Comparison of ENCODE assay signal across 8 cellular contexts in genomic region chr2:169363570-169364150, GRCh38. TPM values are rescaled to one million over a fixed set of nuclear protein-coding genes. Genes with fewer than 3 reads are reported as not detected.
DNase-seq lines count a peak whose midpoint lies in the region; ATAC-seq and TF ChIP-seq lines count a peak whose summit lies in the region.

No MANE protein-coding gene starts in this region.

- no peaks in the 10 kb centered on the region for H3K36me3 Mint-ChIP-seq in WTC11
- peaks cover 17% of the 10 kb centered on the region for H3K36me3 Mint-ChIP-seq in effector memory CD8-positive, alpha-beta T cell (ENCODE audit: insufficient read depth)

- POLR2A ChIA-PET in WTC11 (lab: Charles Lee): no interaction called here

- no peak overlapping the region for H3K27ac Mint-ChIP-seq in WTC11
- H3K27ac Mint-ChIP-seq in effector memory CD8-positive, alpha-beta T cell: peak overlapping the region; percentile 67 to 94

- H3K27me3 ChIP-seq in subcutaneous abdominal adipose tissue (ENCODE audit: control insufficient read depth in 5 of 5, insufficient read depth in 4 of 5, low read length in 5 of 5): peaks cover 21 to 40% (median 34%) of the 10 kb centered on the region in 5 donors

- DNase-seq in NCI-H146 (lab: John Stamatoyannopoulos, UW) (peak; percentile 10), NCI-H146 treated with DMSO at 0.1 percent for 48 hours (lab: John Stamatoyannopoulos, UW; ENCODE audit: unreplicated experiment) (no peak), WTC11 (ENCODE audit: low spot score) (peak; percentile 47), mucosa of gallbladder (ENCODE audit: low spot score) (peak; percentile 17)
- peak in 2 of 3 experiments; percentile 14 to 46 for DNase-seq in effector memory CD8-positive, alpha-beta T cell

- H3K9me3 ChIP-seq in subcutaneous abdominal adipose tissue (ENCODE audit: control insufficient read depth in 5 of 5, low read length in 5 of 5): no peaks in the 10 kb centered on the region

- no peaks in the 10 kb centered on the region for H3K36me3 ChIP-seq in subcutaneous abdominal adipose tissue (ENCODE audit: control insufficient read depth in 5 of 5, insufficient read depth in 5 of 5, low read length in 5 of 5)

- peak overlapping the region; percentile 90 for H3K4me3 Mint-ChIP-seq in WTC11
- H3K4me3 Mint-ChIP-seq in effector memory CD8-positive, alpha-beta T cell: peak overlapping the region; percentile 86 to 97

- no peak overlapping the region for H3K9ac ChIP-seq in subcutaneous abdominal adipose tissue (ENCODE audit: low read length in 5 of 5)

- ATAC-seq in HG03439 (IDR thresholded peaks at IDR 0.05; ENCODE audit: unreplicated experiment) (peak; percentile 49), WTC11 (peak; percentile 3; the same call in 1 of the 2 replicates), HG03565 (IDR thresholded peaks at IDR 0.05; ENCODE audit: unreplicated experiment) (no peak)
- peak; percentile 49 for ATAC-seq in effector memory CD8-positive, alpha-beta T cell (replicated peaks)

- no peaks in the 10 kb centered on the region for H3K9me3 Mint-ChIP-seq in WTC11
- H3K9me3 Mint-ChIP-seq in effector memory CD8-positive, alpha-beta T cell: no peaks in the 10 kb centered on the region

- H3K4me3 ChIP-seq in subcutaneous abdominal adipose tissue (ENCODE audit: low read depth in 1 of 5, low read length in 5 of 5): peak overlapping the region; percentile 56 to 83 (median 62)

- peaks cover 28% of the 10 kb centered on the region for H3K4me1 Mint-ChIP-seq in WTC11
- H3K4me1 Mint-ChIP-seq in effector memory CD8-positive, alpha-beta T cell (ENCODE audit: low read depth in 2 of 2): peaks cover 35% of the 10 kb centered on the region in 2 donors

- no peak overlapping the region for H3K27ac ChIP-seq in subcutaneous abdominal adipose tissue (ENCODE audit: low read depth, low read length)

- CTCF ChIA-PET in WTC11 (lab: Charles Lee): interaction anchor here (0.6 kb wide), 1 partner anchor 414 kb away, joined by 4 read pairs; no protein-coding TSS in a partner anchor

- no peak for TF ChIP-seq CTCF in WTC11 (IDR thresholded peaks at IDR 0.05)

- peaks cover 84% of the 10 kb centered on the region for H3K27me3 Mint-ChIP-seq in WTC11 (ENCODE audit: low read depth)
- H3K27me3 Mint-ChIP-seq in effector memory CD8-positive, alpha-beta T cell: peaks cover 45 to 48% of the 10 kb centered on the region in 2 donors

- H3K4me1 ChIP-seq in subcutaneous abdominal adipose tissue (ENCODE audit: control insufficient read depth in 5 of 5, insufficient read depth in 5 of 5, low read length in 5 of 5): peaks cover 9 to 45% (median 42%) of the 10 kb centered on the region in 5 donors

TF ChIP-seq in WTC11, 78 proteins besides CTCF, POLR2A, EP300 and RAD21 (continues in another document):
- TF ChIP-seq TEAD1 (CRISPR knock-in tag; IDR thresholded peaks at IDR 0.05): no peak
- TF ChIP-seq, protein P1, sequence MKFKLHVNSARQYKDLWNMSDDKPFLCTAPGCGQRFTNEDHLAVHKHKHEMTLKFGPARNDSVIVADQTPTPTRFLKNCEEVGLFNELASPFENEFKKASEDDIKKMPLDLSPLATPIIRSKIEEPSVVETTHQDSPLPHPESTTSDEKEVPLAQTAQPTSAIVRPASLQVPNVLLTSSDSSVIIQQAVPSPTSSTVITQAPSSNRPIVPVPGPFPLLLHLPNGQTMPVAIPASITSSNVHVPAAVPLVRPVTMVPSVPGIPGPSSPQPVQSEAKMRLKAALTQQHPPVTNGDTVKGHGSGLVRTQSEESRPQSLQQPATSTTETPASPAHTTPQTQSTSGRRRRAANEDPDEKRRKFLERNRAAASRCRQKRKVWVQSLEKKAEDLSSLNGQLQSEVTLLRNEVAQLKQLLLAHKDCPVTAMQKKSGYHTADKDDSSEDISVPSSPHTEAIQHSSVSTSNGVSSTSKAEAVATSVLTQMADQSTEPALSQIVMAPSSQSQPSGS (CRISPR knock-in tag; IDR thresholded peaks at IDR 0.05; ENCODE audit: borderline replicate concordance, low read depth): no peak
- TF ChIP-seq, protein P2, sequence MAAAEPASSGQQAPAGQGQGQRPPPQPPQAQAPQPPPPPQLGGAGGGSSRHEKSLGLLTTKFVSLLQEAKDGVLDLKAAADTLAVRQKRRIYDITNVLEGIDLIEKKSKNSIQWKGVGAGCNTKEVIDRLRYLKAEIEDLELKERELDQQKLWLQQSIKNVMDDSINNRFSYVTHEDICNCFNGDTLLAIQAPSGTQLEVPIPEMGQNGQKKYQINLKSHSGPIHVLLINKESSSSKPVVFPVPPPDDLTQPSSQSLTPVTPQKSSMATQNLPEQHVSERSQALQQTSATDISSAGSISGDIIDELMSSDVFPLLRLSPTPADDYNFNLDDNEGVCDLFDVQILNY (CRISPR knock-in tag; IDR thresholded peaks at IDR 0.05): peak; percentile 41; the same call in 1 of the 2 replicates
- TF ChIP-seq, protein P3, sequence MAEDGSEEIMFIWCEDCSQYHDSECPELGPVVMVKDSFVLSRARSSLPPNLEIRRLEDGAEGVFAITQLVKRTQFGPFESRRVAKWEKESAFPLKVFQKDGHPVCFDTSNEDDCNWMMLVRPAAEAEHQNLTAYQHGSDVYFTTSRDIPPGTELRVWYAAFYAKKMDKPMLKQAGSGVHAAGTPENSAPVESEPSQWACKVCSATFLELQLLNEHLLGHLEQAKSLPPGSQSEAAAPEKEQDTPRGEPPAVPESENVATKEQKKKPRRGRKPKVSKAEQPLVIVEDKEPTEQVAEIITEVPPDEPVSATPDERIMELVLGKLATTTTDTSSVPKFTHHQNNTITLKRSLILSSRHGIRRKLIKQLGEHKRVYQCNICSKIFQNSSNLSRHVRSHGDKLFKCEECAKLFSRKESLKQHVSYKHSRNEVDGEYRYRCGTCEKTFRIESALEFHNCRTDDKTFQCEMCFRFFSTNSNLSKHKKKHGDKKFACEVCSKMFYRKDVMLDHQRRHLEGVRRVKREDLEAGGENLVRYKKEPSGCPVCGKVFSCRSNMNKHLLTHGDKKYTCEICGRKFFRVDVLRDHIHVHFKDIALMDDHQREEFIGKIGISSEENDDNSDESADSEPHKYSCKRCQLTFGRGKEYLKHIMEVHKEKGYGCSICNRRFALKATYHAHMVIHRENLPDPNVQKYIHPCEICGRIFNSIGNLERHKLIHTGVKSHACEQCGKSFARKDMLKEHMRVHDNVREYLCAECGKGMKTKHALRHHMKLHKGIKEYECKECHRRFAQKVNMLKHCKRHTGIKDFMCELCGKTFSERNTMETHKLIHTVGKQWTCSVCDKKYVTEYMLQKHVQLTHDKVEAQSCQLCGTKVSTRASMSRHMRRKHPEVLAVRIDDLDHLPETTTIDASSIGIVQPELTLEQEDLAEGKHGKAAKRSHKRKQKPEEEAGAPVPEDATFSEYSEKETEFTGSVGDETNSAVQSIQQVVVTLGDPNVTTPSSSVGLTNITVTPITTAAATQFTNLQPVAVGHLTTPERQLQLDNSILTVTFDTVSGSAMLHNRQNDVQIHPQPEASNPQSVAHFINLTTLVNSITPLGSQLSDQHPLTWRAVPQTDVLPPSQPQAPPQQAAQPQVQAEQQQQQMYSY (CRISPR knock-in tag; IDR thresholded peaks at IDR 0.05): peak; percentile 27; the same call in 1 of the 2 replicates
- TF ChIP-seq, protein P4, sequence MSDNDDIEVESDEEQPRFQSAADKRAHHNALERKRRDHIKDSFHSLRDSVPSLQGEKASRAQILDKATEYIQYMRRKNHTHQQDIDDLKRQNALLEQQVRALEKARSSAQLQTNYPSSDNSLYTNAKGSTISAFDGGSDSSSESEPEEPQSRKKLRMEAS (CRISPR knock-in tag; IDR thresholded peaks at IDR 0.05): peak; percentile 80
- TF ChIP-seq GRHL2 (CRISPR knock-in tag; IDR thresholded peaks at IDR 0.05; ENCODE audit: insufficient replicate concordance, severe bottlenecking): no peak
- TF ChIP-seq PRRX2 (CRISPR knock-in tag; IDR thresholded peaks at IDR 0.05): no peak
- TF ChIP-seq, protein P5, sequence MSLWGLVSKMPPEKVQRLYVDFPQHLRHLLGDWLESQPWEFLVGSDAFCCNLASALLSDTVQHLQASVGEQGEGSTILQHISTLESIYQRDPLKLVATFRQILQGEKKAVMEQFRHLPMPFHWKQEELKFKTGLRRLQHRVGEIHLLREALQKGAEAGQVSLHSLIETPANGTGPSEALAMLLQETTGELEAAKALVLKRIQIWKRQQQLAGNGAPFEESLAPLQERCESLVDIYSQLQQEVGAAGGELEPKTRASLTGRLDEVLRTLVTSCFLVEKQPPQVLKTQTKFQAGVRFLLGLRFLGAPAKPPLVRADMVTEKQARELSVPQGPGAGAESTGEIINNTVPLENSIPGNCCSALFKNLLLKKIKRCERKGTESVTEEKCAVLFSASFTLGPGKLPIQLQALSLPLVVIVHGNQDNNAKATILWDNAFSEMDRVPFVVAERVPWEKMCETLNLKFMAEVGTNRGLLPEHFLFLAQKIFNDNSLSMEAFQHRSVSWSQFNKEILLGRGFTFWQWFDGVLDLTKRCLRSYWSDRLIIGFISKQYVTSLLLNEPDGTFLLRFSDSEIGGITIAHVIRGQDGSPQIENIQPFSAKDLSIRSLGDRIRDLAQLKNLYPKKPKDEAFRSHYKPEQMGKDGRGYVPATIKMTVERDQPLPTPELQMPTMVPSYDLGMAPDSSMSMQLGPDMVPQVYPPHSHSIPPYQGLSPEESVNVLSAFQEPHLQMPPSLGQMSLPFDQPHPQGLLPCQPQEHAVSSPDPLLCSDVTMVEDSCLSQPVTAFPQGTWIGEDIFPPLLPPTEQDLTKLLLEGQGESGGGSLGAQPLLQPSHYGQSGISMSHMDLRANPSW (CRISPR knock-in tag; conservative IDR thresholded peaks at IDR 0.05; ENCODE audit: low read depth): no peak
- TF ChIP-seq ZNF416 (CRISPR knock-in tag; IDR thresholded peaks at IDR 0.05): no peak
- 0 out of 2 replicates have a peak, but pooled peaks have one; percentile 41 for TF ChIP-seq ETV6 (CRISPR knock-in tag; IDR thresholded peaks at IDR 0.05)

RNA-seq across cellular contexts. Expression of gene LRP2, which starts 1.3 kb away (rescaled TPM):
- total RNA-seq in WTC11 (2021): 0.59 to 1.2 TPM (median 1.0 TPM) in 3 replicates
- 13.6 TPM for total RNA-seq in mucosa of gallbladder
